In genomic region chr9:14421291-14421690, GRCh38 we compare ENCODE assay signal across 19 cellular contexts.
DNase-seq lines count a peak whose midpoint lies in the region; ATAC-seq and TF ChIP-seq lines count a peak whose summit lies in the region.
"Had no signal": no experiment of that assay in that cellular context is flagged by ENCODE, and none has a peak within 500 bp of the region (broad histone marks: within the 10 kb centered on the region; RNA-seq: fewer than 3 reads in every experiment).

No MANE protein-coding gene starts in this region.

- H3K4me1 ChIP-seq in GM23338 (ENCODE audit: insufficient read depth) (peaks cover 47% of the 10 kb centered on the region), HUES64 (ENCODE audit: insufficient read depth, low read length) (peaks cover 65% of the 10 kb centered on the region), endodermal cell (ENCODE audit: control insufficient read depth, insufficient read depth, low read length) (peaks cover 24% of the 10 kb centered on the region), thyroid gland (peaks cover 12 to 16% of the 10 kb centered on the region in 2 donors)
- H3K4me1 ChIP-seq: BLaER1 had no signal

- TF ChIP-seq CTCF in GM23338 (conservative IDR thresholded peaks at IDR 0.05; ENCODE audit: low read depth in 2 of 2) (no peak), endodermal cell (conservative IDR thresholded peaks at IDR 0.05) (no peak), nephron (IDR thresholded peaks at IDR 0.05; ENCODE audit: unreplicated experiment in 3 of 3) (no peak), thyroid gland (IDR thresholded peaks at IDR 0.05) (no peak)

- H3K4me3 ChIP-seq in GM23338 (no peak overlapping the region), HUES64 (ENCODE audit: low read length) (no peak overlapping the region), endodermal cell (ENCODE audit: low read length) (peak overlapping the region; percentile 12), thyroid gland (replicated peaks in 1 of 3) (no peak overlapping the region)
- H3K4me3 ChIP-seq: BLaER1 had no signal

- H3K9me3 Mint-ChIP-seq in GM23338, result no peaks in the 10 kb centered on the region
- no peaks in the 10 kb centered on the region for H3K9me3 Mint-ChIP-seq in endodermal cell
- H3K9me3 Mint-ChIP-seq in nephron, result no peaks in the 10 kb centered on the region
- H3K9me3 Mint-ChIP-seq: CD4-positive, alpha-beta memory T cell; HFFc6; IgD-negative memory B cell had no signal

- DNase-seq in GM23338 (ENCODE audit: low spot score), result no peak
- no peak for DNase-seq in endodermal cell
- no peak for DNase-seq in NCI-H2196 treated with DMSO at 0.1 percent for 48 hours (lab: John Stamatoyannopoulos, UW; ENCODE audit: unreplicated experiment)
- DNase-seq in thyroid gland, result no peak
- DNase-seq: 8988T; Calu3; CD4-positive, alpha-beta memory T cell; DMS 273 treated with DMSO at 0.1 percent for 48 hours; HFFc6; KBM-7 had no signal

- H3K4me1 Mint-ChIP-seq in GM23338 (peaks cover 65% of the 10 kb centered on the region), endodermal cell (peaks cover 57% of the 10 kb centered on the region), nephron (peaks cover 70% of the 10 kb centered on the region)
- H3K4me1 Mint-ChIP-seq: CD14-positive monocyte; CD4-positive, alpha-beta memory T cell; IgD-negative memory B cell had no signal

- no peak overlapping the region for H2AFZ ChIP-seq in GM23338

- no peak overlapping the region for H3K4me3 Mint-ChIP-seq in GM23338
- no peak overlapping the region for H3K4me3 Mint-ChIP-seq in endodermal cell
- no peak overlapping the region for H3K4me3 Mint-ChIP-seq in nephron
- H3K4me3 Mint-ChIP-seq: CD14-positive monocyte; CD4-positive, alpha-beta memory T cell; HFFc6; IgD-negative memory B cell had no signal

- H3F3A ChIP-seq in GM23338 (replicated peaks; ENCODE audit: low read depth), result no peaks in the 10 kb centered on the region

- intact Hi-C loops in thyroid gland (cut with DNase I), result no loop called here

- H3K4me2 ChIP-seq in GM23338, result peak overlapping the region; percentile 17; the same call in 1 of the 2 replicates
- H3K4me2 ChIP-seq: BLaER1 had no signal

- H3K9me2 ChIP-seq in GM23338 (ENCODE audit: insufficient read depth), result no peaks in the 10 kb centered on the region

- TF ChIP-seq POLR2A in thyroid gland (IDR thresholded peaks at IDR 0.05), result no peak

- no peaks in the 10 kb centered on the region for H3K36me3 ChIP-seq in GM23338 (ENCODE audit: insufficient read depth)
- H3K36me3 ChIP-seq in HUES64 (ENCODE audit: insufficient read depth, low read length), result no peaks in the 10 kb centered on the region
- H3K36me3 ChIP-seq in endodermal cell (ENCODE audit: control insufficient read depth, insufficient read depth, low read length), result no peaks in the 10 kb centered on the region
- H3K36me3 ChIP-seq in thyroid gland, result no peaks in the 10 kb centered on the region
- H3K36me3 ChIP-seq: BLaER1 had no signal

- peaks cover 2% of the 10 kb centered on the region for H3K27me3 Mint-ChIP-seq in GM23338 (ENCODE audit: insufficient read depth, low read depth, poor library complexity)
- H3K27me3 Mint-ChIP-seq in endodermal cell (ENCODE audit: insufficient read depth), result no peaks in the 10 kb centered on the region
- no peaks in the 10 kb centered on the region for H3K27me3 Mint-ChIP-seq in nephron (ENCODE audit: low read depth)
- H3K27me3 Mint-ChIP-seq: IgD-negative memory B cell had no signal

- H3K27me3 ChIP-seq in GM23338 (ENCODE audit: insufficient read depth) (no peaks in the 10 kb centered on the region), HUES64 (ENCODE audit: insufficient read depth, low read length) (no peaks in the 10 kb centered on the region), endodermal cell (ENCODE audit: control insufficient read depth, insufficient read depth, low read length, poor library complexity, severe bottlenecking) (no peaks in the 10 kb centered on the region), thyroid gland (no peaks in the 10 kb centered on the region)
- H3K27me3 ChIP-seq: BLaER1 had no signal

- H3K9me3 ChIP-seq in HUES64 (ENCODE audit: insufficient read depth, low read depth, low read length), result no peaks in the 10 kb centered on the region
- H3K9me3 ChIP-seq in endodermal cell (ENCODE audit: control insufficient read depth, low read length), result no peaks in the 10 kb centered on the region
- no peaks in the 10 kb centered on the region for H3K9me3 ChIP-seq in thyroid gland
- H3K9me3 ChIP-seq: BLaER1 had no signal

- no peaks in the 10 kb centered on the region for H3K79me2 ChIP-seq in GM23338 (replicated peaks; ENCODE audit: insufficient read depth)

- H3K36me3 Mint-ChIP-seq in GM23338 (ENCODE audit: low read depth) (no peaks in the 10 kb centered on the region), endodermal cell (ENCODE audit: low read depth) (no peaks in the 10 kb centered on the region), nephron (ENCODE audit: low read depth) (peaks cover 3% of the 10 kb centered on the region)
- H3K36me3 Mint-ChIP-seq: CD14-positive monocyte; CD4-positive, alpha-beta memory T cell; IgD-negative memory B cell had no signal

- H3K27ac ChIP-seq in GM23338 (ENCODE audit: low read depth) (no peak overlapping the region; the same call in 1 of the 2 replicates), HUES64 (ENCODE audit: low read depth, low read length) (peak overlapping the region; percentile 82; the same call in 1 of the 2 replicates), endodermal cell (ENCODE audit: low read depth, low read length) (no peak overlapping the region), thyroid gland (no peak overlapping the region)
- H3K27ac ChIP-seq: BLaER1, HL-60 had no signal

- WGBS in HUES64, result 41% methylated on average over 1 of the region's 1 CpG
- WGBS in endodermal cell (ENCODE audit: insufficient coverage in 1 of 2, insufficient read length in 1 of 2), 2 experiments, result 25 to 43% methylated on average over 1 of the region's 1 CpG
- WGBS in thyroid gland, 2 donors, result 89 to 92% methylated on average over 1 of the region's 1 CpG

- H3K27ac Mint-ChIP-seq in GM23338 (no peak overlapping the region), endodermal cell (no peak overlapping the region), nephron (peak overlapping the region; percentile 96 to 100 (median 100))
- H3K27ac Mint-ChIP-seq: CD14-positive monocyte; CD4-positive, alpha-beta memory T cell; HFFc6; IgD-negative memory B cell had no signal

- ATAC-seq in GM23338 (peak; percentile 18; the same call in 2 of the 3 replicates), GM18909 (IDR thresholded peaks at IDR 0.05; ENCODE audit: poor library complexity, unreplicated experiment) (no peak)
- ATAC-seq: HCT116, HepG2 had no signal

- no peak overlapping the region for H3K9ac ChIP-seq in HUES64 (ENCODE audit: low read depth, low read length)
- H3K9ac ChIP-seq in endodermal cell (ENCODE audit: extremely low read depth, low read length, poor library complexity, severe bottlenecking), result no peak overlapping the region
- H3K9ac ChIP-seq: BLaER1 had no signal

- H4K20me1 ChIP-seq in GM23338 (replicated peaks; ENCODE audit: insufficient read depth), result no peaks in the 10 kb centered on the region
- H4K20me1 ChIP-seq: BLaER1 had no signal

TF ChIP-seq in GM23338, 12 proteins besides CTCF, POLR2A, EP300 and RAD21 (continues in another document):
- no peak for TF ChIP-seq NANOG (IDR thresholded peaks at IDR 0.05; ENCODE audit: borderline replicate concordance)

Comparison
In these comparisons a context has a peak if more than half of its experiments do, and no peak if none do; other contexts are left out.
1. H3K27ac Mint-ChIP-seq: peak in nephron (3 of 3); none in GM23338 (single experiment) and endodermal cell (single experiment).